In the genomic region with DNA sequence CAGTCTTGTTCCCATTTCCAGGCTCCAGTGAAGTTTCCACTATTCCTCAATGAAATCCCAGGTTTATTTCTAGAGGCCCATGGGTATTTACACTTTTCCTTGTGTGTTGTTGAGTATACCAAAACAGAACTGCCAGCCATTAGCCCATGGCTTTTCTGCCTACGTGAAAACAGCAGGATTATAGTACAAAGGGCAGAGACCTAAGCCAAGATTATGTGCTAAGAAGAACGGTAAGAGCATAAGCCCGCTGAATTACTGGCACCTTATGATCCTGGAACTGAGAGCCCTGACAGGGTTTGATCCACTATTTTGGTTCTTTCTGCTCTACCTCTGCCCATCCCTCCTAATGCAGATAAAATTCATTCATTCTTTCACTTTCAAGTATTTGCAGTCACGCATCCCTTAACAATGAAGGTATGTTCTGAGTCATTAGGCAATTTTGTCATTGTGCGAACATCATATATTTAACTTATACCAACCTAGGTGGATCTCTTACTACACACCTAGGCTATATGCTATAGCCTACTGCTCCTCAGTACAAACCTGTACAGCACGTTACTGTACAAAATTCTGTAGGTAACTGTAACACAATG, we compare ENCODE assay signal across 27 cellular contexts. TPM values are rescaled to one million over a fixed set of nuclear protein-coding genes. Genes with fewer than 3 reads are reported as not detected.
DNase-seq lines count a peak whose midpoint lies in the region; ATAC-seq, FAIRE-seq and TF ChIP-seq lines count a peak whose summit lies in the region.
"Had no signal": no experiment of that assay in that cellular context is flagged by ENCODE, and none has a peak within 500 bp of the region (broad histone marks: within the 10 kb centered on the region; RNA-seq: fewer than 3 reads in every experiment).

No MANE protein-coding gene starts in this region.

- peaks cover 7% of the 10 kb centered on the region for H3K36me3 ChIP-seq in bronchial epithelial cell (ENCODE audit: control insufficient read depth, insufficient read depth, low read length)
- peaks cover 0 to 1% of the 10 kb centered on the region in 2 donors for H3K36me3 ChIP-seq in small intestine (ENCODE audit: control insufficient read depth in 2 of 2, insufficient read depth in 2 of 2, low read length in 2 of 2)
- no peaks in the 10 kb centered on the region for H3K36me3 ChIP-seq in CD8-positive, alpha-beta memory T cell (ENCODE audit: insufficient read depth, low read length)
- H3K36me3 ChIP-seq: esophagus muscularis mucosa had no signal

- H3K27ac ChIP-seq in small intestine (ENCODE audit: low read depth in 1 of 2, low read length in 1 of 2) = no peak overlapping the region
- H3K27ac ChIP-seq in CD8-positive, alpha-beta memory T cell (ENCODE audit: low read depth, low read length) = no peak overlapping the region

- peaks cover 0 to 2% of the 10 kb centered on the region in 2 donors for H3K4me1 ChIP-seq in small intestine (ENCODE audit: control insufficient read depth in 2 of 2, insufficient read depth in 1 of 2, low read depth in 1 of 2, low read length in 1 of 2)
- no peaks in the 10 kb centered on the region for H3K4me1 ChIP-seq in CD8-positive, alpha-beta memory T cell (ENCODE audit: insufficient read depth, low read length)

- no peaks in the 10 kb centered on the region for H3K4me1 Mint-ChIP-seq in CD8-positive, alpha-beta memory T cell
- H3K4me1 Mint-ChIP-seq in stimulated activated effector memory CD8-positive, alpha-beta T cell treated with anti-CD3 and anti-CD28 coated beads, Interleukin-12 subunit alpha, Interleukin-12 subunit beta, amount 100 ng/mL, for 72 hours = no peaks in the 10 kb centered on the region
- H3K4me1 Mint-ChIP-seq: activated naive CD4-positive, alpha-beta T cell treated with anti-CD3 and anti-CD28 coated beads, Interleukin-2, amount 10 ng/mL, durations not matched to agents 7 days and 5 days had no signal

- no peak overlapping the region for H3K27ac Mint-ChIP-seq in CD8-positive, alpha-beta memory T cell
- no peak overlapping the region for H3K27ac Mint-ChIP-seq in stimulated activated effector memory CD8-positive, alpha-beta T cell treated with anti-CD3 and anti-CD28 coated beads, Interleukin-12 subunit alpha, Interleukin-12 subunit beta, amount 100 ng/mL, for 72 hours
- H3K27ac Mint-ChIP-seq: activated naive CD4-positive, alpha-beta T cell treated with anti-CD3 and anti-CD28 coated beads, Interleukin-2, amount 10 ng/mL, durations not matched to agents 7 days and 5 days; activated T-cell treated with anti-CD3 and anti-CD28 coated beads, Interleukin-2, amount 50 U/mL, for 72 hours; CD8-positive, alpha-beta T cell; nephron progenitor cell had no signal

- POLR2A ChIA-PET in CD8-positive, alpha-beta memory T cell (lab: Charles Lee) = no interaction called here

- DNase-seq in bronchial epithelial cell (ENCODE audit: low read depth) (peak; percentile 69), small intestine (peak; percentile 42), NCI-H510A (lab: John Stamatoyannopoulos, UW) (no peak)
- no peak for DNase-seq in CD8-positive, alpha-beta memory T cell
- DNase-seq in stimulated activated effector memory CD8-positive, alpha-beta T cell treated with anti-CD3 and anti-CD28 coated beads, Interleukin-12 subunit alpha, Interleukin-12 subunit beta, amount 100 ng/mL, for 72 hours (ENCODE audit: low spot score in 2 of 2) = no peak
- DNase-seq: activated CD4-positive, alpha-beta T cell treated with anti-CD3 and anti-CD28 coated beads for 4 hours; activated naive CD4-positive, alpha-beta T cell treated with anti-CD3 and anti-CD28 coated beads, Interleukin-2, amount 10 ng/mL, durations not matched to agents 7 days and 5 days; activated T-cell treated with anti-CD3 and anti-CD28 coated beads, Interleukin-2, amount 50 U/mL, for 72 hours; anterior cingulate cortex; CD8-positive, alpha-beta T cell; cerebellar nuclear complex; HFFc6; Kasumi-1; left cardiac atrium; NCI-H1048; NCI-H2029 treated with DMSO at 0.1 percent for 48 hours; NCI-H446 treated with DMSO at 0.1 percent for 48 hours; nephron progenitor cell; posterior cingulate gyrus; stimulated activated CD4-positive, alpha-beta T cell treated with anti-CD3 and anti-CD28 coated beads, Interleukin-2, amount 100 ng/mL, for 24 hours; stimulated activated naive CD4-positive, alpha-beta T cell treated with Interleukin-2 at 50 U/mL for 16 hours; SW 1271 had no signal

- H3K9me3 ChIP-seq in small intestine (ENCODE audit: control insufficient read depth, low read depth) = no peaks in the 10 kb centered on the region
- H3K9me3 ChIP-seq in CD8-positive, alpha-beta memory T cell (ENCODE audit: low read length) = no peaks in the 10 kb centered on the region
- H3K9me3 ChIP-seq: esophagus muscularis mucosa had no signal

- peak; percentile 82 for ATAC-seq in GM18868 (IDR thresholded peaks at IDR 0.05; ENCODE audit: unreplicated experiment)
- peak; percentile 41 for ATAC-seq in HG03432 (IDR thresholded peaks at IDR 0.05; ENCODE audit: unreplicated experiment)
- ATAC-seq in stimulated activated effector memory CD8-positive, alpha-beta T cell treated with anti-CD3 and anti-CD28 coated beads, Interleukin-12 subunit alpha, Interleukin-12 subunit beta, amount 100 ng/mL, for 72 hours = no peak
- ATAC-seq in GM21528 (IDR thresholded peaks at IDR 0.05; ENCODE audit: low FRiP score, unreplicated experiment) = no peak
- ATAC-seq: activated T-cell treated with anti-CD3 and anti-CD28 coated beads, Interleukin-2, amount 50 U/mL, for 72 hours; CD8-positive, alpha-beta T cell; Right ventricle myocardium inferior had no signal

- no peak for TF ChIP-seq CTCF in bronchial epithelial cell (IDR thresholded peaks at IDR 0.05; ENCODE audit: insufficient read depth, low read length, severe bottlenecking)

- peaks cover 0 to 13% (median 3%) of the 10 kb centered on the region in 5 donors for H3K9me3 Mint-ChIP-seq in CD8-positive, alpha-beta memory T cell
- H3K9me3 Mint-ChIP-seq in stimulated activated effector memory CD8-positive, alpha-beta T cell treated with anti-CD3 and anti-CD28 coated beads, Interleukin-12 subunit alpha, Interleukin-12 subunit beta, amount 100 ng/mL, for 72 hours = no peaks in the 10 kb centered on the region
- H3K9me3 Mint-ChIP-seq: activated naive CD4-positive, alpha-beta T cell treated with anti-CD3 and anti-CD28 coated beads, Interleukin-2, amount 10 ng/mL, durations not matched to agents 7 days and 5 days; activated T-cell treated with anti-CD3 and anti-CD28 coated beads, Interleukin-2, amount 50 U/mL, for 72 hours; CD8-positive, alpha-beta T cell; HFFc6; nephron progenitor cell had no signal

- H3K27me3 ChIP-seq in bronchial epithelial cell (ENCODE audit: control insufficient read depth, insufficient read depth, low read length) = no peaks in the 10 kb centered on the region
- H3K27me3 ChIP-seq in small intestine (ENCODE audit: control insufficient read depth in 2 of 2, insufficient read depth in 2 of 2, low read length in 2 of 2) = no peaks in the 10 kb centered on the region
- no peaks in the 10 kb centered on the region for H3K27me3 ChIP-seq in CD8-positive, alpha-beta memory T cell (ENCODE audit: insufficient read depth, low read length, poor library complexity, severe bottlenecking)
- H3K27me3 ChIP-seq: esophagus muscularis mucosa had no signal

- CTCF ChIA-PET in CD8-positive, alpha-beta memory T cell (lab: Charles Lee) = no interaction called here

- H3K4me3 Mint-ChIP-seq in CD8-positive, alpha-beta memory T cell = no peak overlapping the region
- no peak overlapping the region for H3K4me3 Mint-ChIP-seq in stimulated activated effector memory CD8-positive, alpha-beta T cell treated with anti-CD3 and anti-CD28 coated beads, Interleukin-12 subunit alpha, Interleukin-12 subunit beta, amount 100 ng/mL, for 72 hours
- H3K4me3 Mint-ChIP-seq: activated naive CD4-positive, alpha-beta T cell treated with anti-CD3 and anti-CD28 coated beads, Interleukin-2, amount 10 ng/mL, durations not matched to agents 7 days and 5 days; activated T-cell treated with anti-CD3 and anti-CD28 coated beads, Interleukin-2, amount 50 U/mL, for 72 hours; CD8-positive, alpha-beta T cell; HFFc6; nephron progenitor cell had no signal

- WGBS in small intestine, 3 donors = 50 to 73% (median 68%) methylated on average over 6 of the region's 6 CpGs

- FAIRE-seq in bronchial epithelial cell (lab: Jason Lieb, UNC) (no peak), small intestine (lab: Jason Lieb, UNC) (no peak)

- H3K36me3 Mint-ChIP-seq in CD8-positive, alpha-beta memory T cell = no peaks in the 10 kb centered on the region
- H3K36me3 Mint-ChIP-seq in stimulated activated effector memory CD8-positive, alpha-beta T cell treated with anti-CD3 and anti-CD28 coated beads, Interleukin-12 subunit alpha, Interleukin-12 subunit beta, amount 100 ng/mL, for 72 hours = no peaks in the 10 kb centered on the region
- H3K36me3 Mint-ChIP-seq: activated naive CD4-positive, alpha-beta T cell treated with anti-CD3 and anti-CD28 coated beads, Interleukin-2, amount 10 ng/mL, durations not matched to agents 7 days and 5 days; CD8-positive, alpha-beta T cell had no signal

- no peak overlapping the region for H3K4me3 ChIP-seq in bronchial epithelial cell (ENCODE audit: low read depth, low read length)
- no peak overlapping the region for H3K4me3 ChIP-seq in small intestine (ENCODE audit: low read depth in 1 of 2, low read length in 2 of 2)
- H3K4me3 ChIP-seq in CD8-positive, alpha-beta memory T cell (ENCODE audit: low read length) = no peak overlapping the region
- H3K4me3 ChIP-seq: esophagus muscularis mucosa had no signal

- no peaks in the 10 kb centered on the region for H3K27me3 Mint-ChIP-seq in CD8-positive, alpha-beta memory T cell
- H3K27me3 Mint-ChIP-seq: activated naive CD4-positive, alpha-beta T cell treated with anti-CD3 and anti-CD28 coated beads, Interleukin-2, amount 10 ng/mL, durations not matched to agents 7 days and 5 days had no signal

RNA-seq across cellular contexts. Expression of gene SEMA3C, which starts 16.0 kb away (rescaled TPM):
- total RNA-seq in bronchial epithelial cell = 147 and 178 TPM in 2 replicates
- polyA plus RNA-seq in small intestine = 10 to 100 TPM in 1 of 3 donors, 1 to 10 TPM in 2; 1.4 to 12.3 (median 2.9) TPM
- total RNA-seq in CD8-positive, alpha-beta memory T cell = not detected
- not detected for polyA plus RNA-seq in CD8-positive, alpha-beta memory T cell
- total RNA-seq: activated T-cell treated with anti-CD3 and anti-CD28 coated beads, Interleukin-2, amount 50 U/mL, for 72 hours; CD8-positive, alpha-beta T cell had no signal

Comparison
In these comparisons a context has a peak if more than half of its experiments do, and no peak if none do; other contexts are left out.
1. ATAC-seq: peak in GM18868 (single experiment) and HG03432 (single experiment); none in stimulated activated effector memory CD8-positive, alpha-beta T cell treated with anti-CD3 and anti-CD28 coated beads, Interleukin-12 subunit alpha, Interleukin-12 subunit beta, amount 100 ng/mL, for 72 hours (single experiment) and GM21528 (single experiment).
2. DNase-seq: peak in bronchial epithelial cell (single experiment) and small intestine (single experiment); none in NCI-H510A (single experiment), CD8-positive, alpha-beta memory T cell (0 of 5) and stimulated activated effector memory CD8-positive, alpha-beta T cell treated with anti-CD3 and anti-CD28 coated beads, Interleukin-12 subunit alpha, Interleukin-12 subunit beta, amount 100 ng/mL, for 72 hours (0 of 2).
3. RNA of gene SEMA3C, which starts 16.0 kb away (total RNA-seq): 147 to 178 TPM in bronchial epithelial cell; not detected in CD8-positive, alpha-beta memory T cell; every median in the first group is over 100 times any median in the second.